In the genomic region with DNA sequence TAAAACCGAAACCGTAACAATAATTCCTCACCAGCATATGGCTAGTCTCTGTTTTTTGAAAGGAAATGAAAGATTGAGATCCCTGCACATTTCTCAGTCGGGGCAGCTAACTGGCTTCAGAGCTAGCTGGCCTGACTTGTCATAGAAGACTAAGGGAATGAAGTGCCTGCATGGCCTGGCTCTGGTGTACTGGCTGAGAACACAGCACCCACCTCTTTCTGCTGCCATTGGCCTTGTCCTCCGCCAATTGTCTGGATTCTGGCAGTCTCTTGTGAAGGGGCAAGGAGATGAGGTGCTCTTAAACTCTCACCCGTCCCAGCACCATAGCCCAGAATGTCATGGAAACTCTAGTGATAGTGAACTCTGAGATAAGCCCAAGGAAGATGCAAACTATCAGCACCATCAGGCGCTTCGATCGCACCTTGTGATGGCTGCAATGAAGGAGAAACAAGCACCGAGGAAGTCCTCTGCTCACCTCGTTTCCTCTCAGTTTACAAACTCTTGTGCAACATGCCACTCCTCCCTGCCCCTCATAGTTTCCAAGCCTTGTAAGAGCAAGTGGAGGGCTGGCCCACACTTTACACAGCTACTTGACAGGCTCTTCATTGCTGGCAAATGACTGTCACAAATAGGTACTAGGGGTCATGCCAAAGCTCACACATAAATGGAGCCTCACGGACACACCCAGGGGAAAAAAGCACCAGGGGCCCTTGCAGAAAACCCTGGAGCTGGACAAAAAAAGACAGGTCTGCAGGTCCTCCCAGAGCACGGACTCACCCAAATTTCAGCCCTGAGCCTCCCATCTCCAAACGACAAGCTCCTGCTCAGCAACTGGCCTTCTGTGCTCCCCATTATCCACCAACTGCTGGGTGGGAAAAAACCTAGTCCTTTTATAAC, we compare ENCODE assay signal across 8 cellular contexts. TPM values are rescaled to one million over a fixed set of nuclear protein-coding genes. Genes with fewer than 3 reads are reported as not detected.
A peak's percentile ranks its signal among the peaks of the same experiment; 100 is the strongest.
DNase-seq lines count a peak whose midpoint lies in the region; ATAC-seq and TF ChIP-seq lines count a peak whose summit lies in the region.

No MANE protein-coding gene starts in this region.

- H3K27ac ChIP-seq in HUES6 (ENCODE audit: low read depth, low read length) = no peak overlapping the region

- H3K4me1 Mint-ChIP-seq in progenitor cell of endocrine pancreas (ENCODE audit: low read depth) = peaks cover 21% of the 10 kb centered on the region

- peaks cover 2% of the 10 kb centered on the region; the same call in 1 of the 2 replicates for H3K36me3 ChIP-seq in HUES6 (ENCODE audit: control insufficient read depth, insufficient read depth, low read length)

- H3K9me3 Mint-ChIP-seq in progenitor cell of endocrine pancreas (ENCODE audit: low read depth) = no peaks in the 10 kb centered on the region

- no peaks in the 10 kb centered on the region for H3K9me3 ChIP-seq in HUES6 (ENCODE audit: control insufficient read depth, insufficient read depth, low read depth, low read length)

- no peak for ATAC-seq in GM21529 (IDR thresholded peaks at IDR 0.05; ENCODE audit: unreplicated experiment)

- H3K4me1 ChIP-seq in HUES6 (ENCODE audit: control insufficient read depth, insufficient read depth, low read length) = peaks cover 10% of the 10 kb centered on the region

- no peaks in the 10 kb centered on the region for H3K27me3 ChIP-seq in HUES6 (ENCODE audit: control insufficient read depth, insufficient read depth, low read length)

- peak; percentile 37 to 46 for DNase-seq in activated CD4-positive, alpha-beta T cell treated with anti-CD3 and anti-CD28 coated beads for 4 hours
- DNase-seq in epithelial cell of proximal tubule (ENCODE audit: low read depth) = no peak
- DNase-seq in progenitor cell of endocrine pancreas (ENCODE audit: low spot score, unreplicated experiment) = no peak
- no peak for DNase-seq in A172 (ENCODE audit: low spot score)
- DNase-seq in C1 segment of cervical spinal cord (lab: John Stamatoyannopoulos, UW) = no peak
- DNase-seq in globus pallidus (ENCODE audit: low spot score) = no peak

- TF ChIP-seq CTCF in epithelial cell of proximal tubule (conservative IDR thresholded peaks at IDR 0.05; ENCODE audit: low read depth, low read length) (no peak), progenitor cell of endocrine pancreas (IDR thresholded peaks at IDR 0.05; ENCODE audit: unreplicated experiment) (no peak)

- H3K27ac Mint-ChIP-seq in progenitor cell of endocrine pancreas = peak overlapping the region; percentile 85

- no peaks in the 10 kb centered on the region for H3K27me3 Mint-ChIP-seq in progenitor cell of endocrine pancreas

- peaks cover 3% of the 10 kb centered on the region for H3K36me3 Mint-ChIP-seq in progenitor cell of endocrine pancreas (ENCODE audit: insufficient read depth)

- peak overlapping the region; percentile 65 for H3K9ac ChIP-seq in HUES6 (ENCODE audit: low read length)

- H3K4me3 ChIP-seq in HUES6 (ENCODE audit: low read depth, low read length) (peak overlapping the region; percentile 71), epithelial cell of proximal tubule (ENCODE audit: low read depth, low read length) (peak overlapping the region; percentile 74)

- H3K4me3 Mint-ChIP-seq in progenitor cell of endocrine pancreas (ENCODE audit: low read depth) = peak overlapping the region; percentile 84

RNA-seq across cellular contexts. Expression of a gene that starts 16.4 kb away (rescaled TPM):
- total RNA-seq in epithelial cell of proximal tubule (11.4 and 18.7 TPM in 2 replicates), progenitor cell of endocrine pancreas (21.1 and 21.9 TPM in 2 replicates)
- 7.5 and 9.1 TPM in 2 replicates for total RNA-seq in A172 (2014; rRNA removed; shearing (Covaris generic))

RNA-seq across cellular contexts. Expression of a gene that starts 59.3 kb away (rescaled TPM):
- total RNA-seq in epithelial cell of proximal tubule (77.0 and 86.9 TPM in 2 replicates), progenitor cell of endocrine pancreas (73.8 and 77.3 TPM in 2 replicates)
- total RNA-seq in A172 (2014; rRNA removed; shearing (Covaris generic)) = 77.4 and 117 TPM in 2 replicates

Comparison
In these comparisons a context has a peak if more than half of its experiments do, and no peak if none do; other contexts are left out.
1. DNase-seq: peak in activated CD4-positive, alpha-beta T cell treated with anti-CD3 and anti-CD28 coated beads for 4 hours (2 of 2); none in epithelial cell of proximal tubule (single experiment), progenitor cell of endocrine pancreas (single experiment), A172 (single experiment), C1 segment of cervical spinal cord (0 of 14) and globus pallidus (single experiment).